Comparison of ENCODE assay signal across 1 cellular context in genomic region chr7:75881436-75882095, GRCh38.
TF ChIP-seq lines count a peak whose summit lies in the region.

No MANE protein-coding gene starts in this region.

TF ChIP-seq in GM23338, 12 proteins besides CTCF, POLR2A, EP300 and RAD21 (continued from another document):
- TF ChIP-seq CREB1 (CRISPR knock-in tag; IDR thresholded peaks at IDR 0.05; ENCODE audit: low read depth) (no peak), ZNF114 (CRISPR knock-in tag; IDR thresholded peaks at IDR 0.05) (no peak), ZNF462 (CRISPR knock-in tag; IDR thresholded peaks at IDR 0.05) (no peak), POLR2AphosphoS5 (IDR thresholded peaks at IDR 0.05; ENCODE audit: low read depth) (no peak), EZH2 (IDR thresholded peaks at IDR 0.05; ENCODE audit: low read depth, unreplicated experiment) (no peak)
